Comparison of ENCODE assay signal across 22 cellular contexts in genomic region chr12:79925492-79925891, GRCh38. TPM values are rescaled to one million over a fixed set of nuclear protein-coding genes. Genes with fewer than 3 reads are reported as not detected.
DNase-seq lines count a peak whose midpoint lies in the region; ATAC-seq and TF ChIP-seq lines count a peak whose summit lies in the region.
"Had no signal": no experiment of that assay in that cellular context is flagged by ENCODE, and none has a peak within 500 bp of the region (broad histone marks: within the 10 kb centered on the region; RNA-seq: fewer than 3 reads in every experiment).

No MANE protein-coding gene starts in this region.

- no peak for TF ChIP-seq CTCF in cardiac muscle cell (IDR thresholded peaks at IDR 0.05; ENCODE audit: low read depth, low read length)
- no peak for TF ChIP-seq CTCF in smooth muscle cell (IDR thresholded peaks at IDR 0.05; ENCODE audit: borderline replicate concordance, insufficient read depth, poor library complexity, severe bottlenecking)

- H3K9me3 ChIP-seq in cardiac muscle cell (ENCODE audit: low read depth) (no peaks in the 10 kb centered on the region), smooth muscle cell (replicated peaks; ENCODE audit: low read depth) (no peaks in the 10 kb centered on the region)
- H3K9me3 ChIP-seq: upper lobe of right lung had no signal

- no peaks in the 10 kb centered on the region for H3K4me1 ChIP-seq in cardiac muscle cell (ENCODE audit: low read depth)
- H3K4me1 ChIP-seq in smooth muscle cell (ENCODE audit: low read depth), result no peaks in the 10 kb centered on the region

- peaks cover 100% of the 10 kb centered on the region for H3K79me2 ChIP-seq in smooth muscle cell (ENCODE audit: low read depth)

- H3K36me3 Mint-ChIP-seq in stimulated activated effector memory CD8-positive, alpha-beta T cell treated with anti-CD3 and anti-CD28 coated beads, Interleukin-12 subunit alpha, Interleukin-12 subunit beta, amount 100 ng/mL, for 72 hours, result no peaks in the 10 kb centered on the region

- no peak overlapping the region for H3K4me2 ChIP-seq in smooth muscle cell
- H3K4me2 ChIP-seq: hepatocyte had no signal

- H3K27ac Mint-ChIP-seq in stimulated activated effector memory CD8-positive, alpha-beta T cell treated with anti-CD3 and anti-CD28 coated beads, Interleukin-12 subunit alpha, Interleukin-12 subunit beta, amount 100 ng/mL, for 72 hours, result peak overlapping the region; percentile 27
- H3K27ac Mint-ChIP-seq: activated CD4-positive, alpha-beta T cell treated with anti-CD3 and anti-CD28 coated beads, Interleukin-2, amount 10 ng/mL, durations not matched to agents 7 days and 5 days; stimulated activated naive B cell treated with anti-CD40 and anti-IgM and Interleukin-4, amounts not matched to agents 10 μg/mL and 1 μg/mL and 100 μg/mL, for 72 hours had no signal

- ATAC-seq in Right ventricle myocardium inferior (no peak), HG03159 (IDR thresholded peaks at IDR 0.05; ENCODE audit: unreplicated experiment) (no peak)
- no peak for ATAC-seq in stimulated activated effector memory CD8-positive, alpha-beta T cell treated with anti-CD3 and anti-CD28 coated beads, Interleukin-12 subunit alpha, Interleukin-12 subunit beta, amount 100 ng/mL, for 72 hours
- ATAC-seq: esophagus mucosa; Panc1; stimulated activated naive B cell treated with anti-CD40 and anti-IgM and Interleukin-4, amounts not matched to agents 10 μg/mL and 1 μg/mL and 100 μg/mL, for 72 hours; upper lobe of right lung had no signal

- peak overlapping the region; percentile 46 for H3K27ac ChIP-seq in cardiac muscle cell
- H3K27ac ChIP-seq in smooth muscle cell (ENCODE audit: low read depth), result no peak overlapping the region
- H3K27ac ChIP-seq: hepatocyte, upper lobe of right lung had no signal

- DNase-seq in cardiac muscle cell (ENCODE audit: low read depth in 1 of 2, low spot score in 1 of 2), result peak; percentile 10 to 17
- no peak for DNase-seq in Right ventricle myocardium inferior (ENCODE audit: missing footprints)
- peak; percentile 14 for DNase-seq in astrocyte of the hippocampus (ENCODE audit: low read depth, low spot score)
- DNase-seq in foreskin melanocyte, result peak; percentile 72
- DNase-seq in stimulated activated effector memory CD8-positive, alpha-beta T cell treated with anti-CD3 and anti-CD28 coated beads, Interleukin-12 subunit alpha, Interleukin-12 subunit beta, amount 100 ng/mL, for 72 hours (ENCODE audit: low spot score in 2 of 2), result no peak
- DNase-seq in smooth muscle cell (lab: John Stamatoyannopoulos, UW; ENCODE audit: unreplicated experiment), result no peak
- DNase-seq in nucleus accumbens (lab: John Stamatoyannopoulos, UW), result no peak
- DNase-seq: activated CD4-positive, alpha-beta T cell treated with anti-CD3 and anti-CD28 coated beads, Interleukin-2, amount 10 ng/mL, durations not matched to agents 7 days and 5 days; activated gamma-delta T cell treated with Interleukin-2 at 50 U/mL for 16 hours; DMS53; islet precursor cell; NCI-H1417 treated with DMSO at 0.1 percent for 48 hours; retina; stimulated activated CD4-positive, alpha-beta T cell treated with anti-CD3 and anti-CD28 coated beads, Interleukin-15, amount 100 ng/mL, for 24 hours; stimulated activated naive B cell treated with anti-CD40 and anti-IgM and Interleukin-4, amounts not matched to agents 10 μg/mL and 1 μg/mL and 100 μg/mL, for 72 hours; upper lobe of right lung had no signal

- H2AFZ ChIP-seq in smooth muscle cell (ENCODE audit: low read depth), result no peak overlapping the region
- H2AFZ ChIP-seq: hepatocyte had no signal

- no peak overlapping the region for H3K4me3 Mint-ChIP-seq in stimulated activated effector memory CD8-positive, alpha-beta T cell treated with anti-CD3 and anti-CD28 coated beads, Interleukin-12 subunit alpha, Interleukin-12 subunit beta, amount 100 ng/mL, for 72 hours
- H3K4me3 Mint-ChIP-seq: activated CD4-positive, alpha-beta T cell treated with anti-CD3 and anti-CD28 coated beads, Interleukin-2, amount 10 ng/mL, durations not matched to agents 7 days and 5 days; CD14-positive monocyte; neural crest cell; stimulated activated naive B cell treated with anti-CD40 and anti-IgM and Interleukin-4, amounts not matched to agents 10 μg/mL and 1 μg/mL and 100 μg/mL, for 72 hours had no signal

- H3K4me3 ChIP-seq in cardiac muscle cell, result no peak overlapping the region
- no peak overlapping the region for H3K4me3 ChIP-seq in smooth muscle cell
- H3K4me3 ChIP-seq: hepatocyte, upper lobe of right lung had no signal

- peaks cover 62% of the 10 kb centered on the region for H3K4me1 Mint-ChIP-seq in stimulated activated effector memory CD8-positive, alpha-beta T cell treated with anti-CD3 and anti-CD28 coated beads, Interleukin-12 subunit alpha, Interleukin-12 subunit beta, amount 100 ng/mL, for 72 hours

- intact Hi-C loops in Right ventricle myocardium inferior (cut with DNase I), result no loop called here

- H4K20me1 ChIP-seq in smooth muscle cell (ENCODE audit: low read depth), result peaks cover 100% of the 10 kb centered on the region

- no peaks in the 10 kb centered on the region for H3K9me3 Mint-ChIP-seq in stimulated activated effector memory CD8-positive, alpha-beta T cell treated with anti-CD3 and anti-CD28 coated beads, Interleukin-12 subunit alpha, Interleukin-12 subunit beta, amount 100 ng/mL, for 72 hours
- H3K9me3 Mint-ChIP-seq: activated CD4-positive, alpha-beta T cell treated with anti-CD3 and anti-CD28 coated beads, Interleukin-2, amount 10 ng/mL, durations not matched to agents 7 days and 5 days; CD14-positive monocyte; neural crest cell; stimulated activated naive B cell treated with anti-CD40 and anti-IgM and Interleukin-4, amounts not matched to agents 10 μg/mL and 1 μg/mL and 100 μg/mL, for 72 hours had no signal

- H3K27me3 ChIP-seq in cardiac muscle cell (no peaks in the 10 kb centered on the region), smooth muscle cell (ENCODE audit: low read depth) (no peaks in the 10 kb centered on the region)
- H3K27me3 ChIP-seq: hepatocyte, upper lobe of right lung had no signal

- H3K36me3 ChIP-seq in cardiac muscle cell, result no peaks in the 10 kb centered on the region
- H3K36me3 ChIP-seq in smooth muscle cell (ENCODE audit: low read depth), result no peaks in the 10 kb centered on the region
- H3K36me3 ChIP-seq: upper lobe of right lung had no signal

- H3K9ac ChIP-seq in smooth muscle cell (ENCODE audit: low read depth), result no peak overlapping the region

- no peaks in the 10 kb centered on the region for H3F3A ChIP-seq in smooth muscle cell (ENCODE audit: low read depth)

- WGBS in smooth muscle cell (ENCODE audit: low lambda C conversion rate), result 52% methylated on average over 1 of the region's 1 CpG

RNA-seq across cellular contexts. Expression of gene PPP1R12A, which starts 9.4 kb away (rescaled TPM):
- total RNA-seq in cardiac muscle cell (117 and 208 TPM in 2 replicates), Right ventricle myocardium inferior (43.9 TPM), smooth muscle cell (98.7 and 120 TPM in 2 replicates)
- polyA plus RNA-seq in cardiac muscle cell (194 and 233 TPM in 2 replicates), smooth muscle cell (102 and 105 TPM in 2 replicates)

Comparison
In these comparisons a context has a peak if more than half of its experiments do, and no peak if none do; other contexts are left out.
1. DNase-seq: peak in cardiac muscle cell (2 of 2), astrocyte of the hippocampus (single experiment) and foreskin melanocyte (single experiment); none in Right ventricle myocardium inferior (single experiment), stimulated activated effector memory CD8-positive, alpha-beta T cell treated with anti-CD3 and anti-CD28 coated beads, Interleukin-12 subunit alpha, Interleukin-12 subunit beta, amount 100 ng/mL, for 72 hours (0 of 2), smooth muscle cell (single experiment) and nucleus accumbens (0 of 56).